Comparison of ENCODE assay signal across 1 cellular context in the genomic region with DNA sequence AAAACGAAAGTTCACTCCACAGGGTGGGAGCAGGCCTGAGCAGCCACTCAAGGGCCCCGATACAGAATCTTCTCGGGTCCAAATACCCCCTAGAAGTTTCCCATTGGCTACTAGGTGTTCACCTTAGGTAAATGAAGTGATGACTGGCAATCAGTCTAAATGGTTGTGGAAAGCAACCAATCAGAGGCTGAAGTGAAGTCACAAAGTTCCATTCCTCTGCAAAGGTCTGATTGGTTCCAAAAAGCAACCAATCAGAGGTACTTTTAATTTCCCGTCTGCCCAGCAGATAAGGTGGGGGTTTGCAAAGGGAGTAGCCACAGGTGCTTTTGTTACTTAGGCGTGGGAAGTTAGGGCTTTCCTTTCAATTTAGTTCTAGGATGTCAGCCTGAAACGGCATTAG.
TF ChIP-seq lines count a peak whose summit lies in the region.

No MANE protein-coding gene starts in this region.

TF ChIP-seq in GM23338, 12 proteins besides CTCF, POLR2A, EP300 and RAD21 (continued from another document):
- TF ChIP-seq, protein P1, sequence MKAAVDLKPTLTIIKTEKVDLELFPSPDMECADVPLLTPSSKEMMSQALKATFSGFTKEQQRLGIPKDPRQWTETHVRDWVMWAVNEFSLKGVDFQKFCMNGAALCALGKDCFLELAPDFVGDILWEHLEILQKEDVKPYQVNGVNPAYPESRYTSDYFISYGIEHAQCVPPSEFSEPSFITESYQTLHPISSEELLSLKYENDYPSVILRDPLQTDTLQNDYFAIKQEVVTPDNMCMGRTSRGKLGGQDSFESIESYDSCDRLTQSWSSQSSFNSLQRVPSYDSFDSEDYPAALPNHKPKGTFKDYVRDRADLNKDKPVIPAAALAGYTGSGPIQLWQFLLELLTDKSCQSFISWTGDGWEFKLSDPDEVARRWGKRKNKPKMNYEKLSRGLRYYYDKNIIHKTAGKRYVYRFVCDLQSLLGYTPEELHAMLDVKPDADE (IDR thresholded peaks at IDR 0.05), result no peak
- TF ChIP-seq, protein P2, sequence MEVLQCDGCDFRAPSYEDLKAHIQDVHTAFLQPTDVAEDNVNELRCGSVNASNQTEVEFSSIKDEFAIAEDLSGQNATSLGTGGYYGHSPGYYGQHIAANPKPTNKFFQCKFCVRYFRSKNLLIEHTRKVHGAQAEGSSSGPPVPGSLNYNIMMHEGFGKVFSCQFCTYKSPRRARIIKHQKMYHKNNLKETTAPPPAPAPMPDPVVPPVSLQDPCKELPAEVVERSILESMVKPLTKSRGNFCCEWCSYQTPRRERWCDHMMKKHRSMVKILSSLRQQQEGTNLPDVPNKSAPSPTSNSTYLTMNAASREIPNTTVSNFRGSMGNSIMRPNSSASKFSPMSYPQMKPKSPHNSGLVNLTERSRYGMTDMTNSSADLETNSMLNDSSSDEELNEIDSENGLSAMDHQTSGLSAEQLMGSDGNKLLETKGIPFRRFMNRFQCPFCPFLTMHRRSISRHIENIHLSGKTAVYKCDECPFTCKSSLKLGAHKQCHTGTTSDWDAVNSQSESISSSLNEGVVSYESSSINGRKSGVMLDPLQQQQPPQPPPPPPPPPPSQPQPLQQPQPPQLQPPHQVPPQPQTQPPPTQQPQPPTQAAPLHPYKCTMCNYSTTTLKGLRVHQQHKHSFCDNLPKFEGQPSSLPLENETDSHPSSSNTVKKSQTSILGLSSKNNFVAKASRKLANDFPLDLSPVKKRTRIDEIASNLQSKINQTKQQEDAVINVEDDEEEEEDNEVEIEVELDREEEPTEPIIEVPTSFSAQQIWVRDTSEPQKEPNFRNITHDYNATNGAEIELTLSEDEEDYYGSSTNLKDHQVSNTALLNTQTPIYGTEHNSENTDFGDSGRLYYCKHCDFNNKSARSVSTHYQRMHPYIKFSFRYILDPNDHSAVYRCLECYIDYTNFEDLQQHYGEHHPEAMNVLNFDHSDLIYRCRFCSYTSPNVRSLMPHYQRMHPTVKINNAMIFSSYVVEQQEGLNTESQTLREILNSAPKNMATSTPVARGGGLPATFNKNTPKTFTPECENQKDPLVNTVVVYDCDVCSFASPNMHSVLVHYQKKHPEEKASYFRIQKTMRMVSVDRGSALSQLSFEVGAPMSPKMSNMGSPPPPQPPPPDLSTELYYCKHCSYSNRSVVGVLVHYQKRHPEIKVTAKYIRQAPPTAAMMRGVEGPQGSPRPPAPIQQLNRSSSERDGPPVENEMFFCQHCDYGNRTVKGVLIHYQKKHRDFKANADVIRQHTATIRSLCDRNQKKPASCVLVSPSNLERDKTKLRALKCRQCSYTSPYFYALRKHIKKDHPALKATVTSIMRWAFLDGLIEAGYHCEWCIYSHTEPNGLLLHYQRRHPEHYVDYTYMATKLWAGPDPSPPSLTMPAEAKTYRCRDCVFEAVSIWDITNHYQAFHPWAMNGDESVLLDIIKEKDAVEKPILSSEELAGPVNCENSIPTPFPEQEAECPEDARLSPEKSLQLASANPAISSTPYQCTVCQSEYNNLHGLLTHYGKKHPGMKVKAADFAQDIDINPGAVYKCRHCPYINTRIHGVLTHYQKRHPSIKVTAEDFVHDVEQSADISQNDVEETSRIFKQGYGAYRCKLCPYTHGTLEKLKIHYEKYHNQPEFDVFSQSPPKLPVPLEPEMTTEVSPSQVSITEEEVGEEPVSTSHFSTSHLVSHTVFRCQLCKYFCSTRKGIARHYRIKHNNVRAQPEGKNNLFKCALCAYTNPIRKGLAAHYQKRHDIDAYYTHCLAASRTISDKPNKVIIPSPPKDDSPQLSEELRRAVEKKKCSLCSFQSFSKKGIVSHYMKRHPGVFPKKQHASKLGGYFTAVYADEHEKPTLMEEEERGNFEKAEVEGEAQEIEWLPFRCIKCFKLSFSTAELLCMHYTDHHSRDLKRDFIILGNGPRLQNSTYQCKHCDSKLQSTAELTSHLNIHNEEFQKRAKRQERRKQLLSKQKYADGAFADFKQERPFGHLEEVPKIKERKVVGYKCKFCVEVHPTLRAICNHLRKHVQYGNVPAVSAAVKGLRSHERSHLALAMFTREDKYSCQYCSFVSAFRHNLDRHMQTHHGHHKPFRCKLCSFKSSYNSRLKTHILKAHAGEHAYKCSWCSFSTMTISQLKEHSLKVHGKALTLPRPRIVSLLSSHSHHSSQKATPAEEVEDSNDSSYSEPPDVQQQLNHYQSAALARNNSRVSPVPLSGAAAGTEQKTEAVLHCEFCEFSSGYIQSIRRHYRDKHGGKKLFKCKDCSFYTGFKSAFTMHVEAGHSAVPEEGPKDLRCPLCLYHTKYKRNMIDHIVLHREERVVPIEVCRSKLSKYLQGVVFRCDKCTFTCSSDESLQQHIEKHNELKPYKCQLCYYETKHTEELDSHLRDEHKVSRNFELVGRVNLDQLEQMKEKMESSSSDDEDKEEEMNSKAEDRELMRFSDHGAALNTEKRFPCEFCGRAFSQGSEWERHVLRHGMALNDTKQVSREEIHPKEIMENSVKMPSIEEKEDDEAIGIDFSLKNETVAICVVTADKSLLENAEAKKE (CRISPR knock-in tag; IDR thresholded peaks at IDR 0.05), result no peak
- TF ChIP-seq STAT1 (IDR thresholded peaks at IDR 0.05; ENCODE audit: unreplicated experiment) (no peak), EZH2 (IDR thresholded peaks at IDR 0.05; ENCODE audit: low read depth, unreplicated experiment) (no peak)
